Comparison of ENCODE assay signal across 21 cellular contexts in the genomic region with DNA sequence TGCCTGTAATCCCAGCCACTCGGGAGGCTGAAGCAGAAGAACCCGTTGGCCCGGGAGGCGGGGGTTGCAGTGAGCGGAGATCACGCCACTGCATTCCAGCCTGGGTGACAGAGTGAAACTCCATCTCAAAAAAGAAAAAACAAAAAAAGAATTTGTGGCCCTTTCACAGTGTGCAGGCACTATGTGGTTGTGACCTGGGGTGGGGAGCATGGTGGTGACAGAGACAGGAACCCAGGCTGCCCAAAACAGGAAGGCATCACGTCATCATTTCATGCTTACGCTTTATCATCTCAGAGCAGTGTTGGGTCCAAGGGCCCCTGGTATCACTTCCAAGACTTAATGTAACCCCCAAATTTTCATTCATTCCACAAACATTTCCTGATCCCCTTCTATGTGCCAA.
DNase-seq lines count a peak whose midpoint lies in the region; ATAC-seq and TF ChIP-seq lines count a peak whose summit lies in the region.
"Had no signal": no experiment of that assay in that cellular context is flagged by ENCODE, and none has a peak within 500 bp of the region (broad histone marks: within the 10 kb centered on the region; RNA-seq: fewer than 3 reads in every experiment).

No MANE protein-coding gene starts in this region.

- H3K4me1 ChIP-seq in upper lobe of right lung: no peaks in the 10 kb centered on the region
- H3K4me1 ChIP-seq: upper lobe of left lung had no signal

- no peaks in the 10 kb centered on the region for H3K36me3 Mint-ChIP-seq in activated T-cell treated with anti-CD3 and anti-CD28 coated beads, Interleukin-2, amount 50 U/mL, for 4 hours (ENCODE audit: insufficient read depth)
- H3K36me3 Mint-ChIP-seq in T-cell: no peaks in the 10 kb centered on the region
- no peaks in the 10 kb centered on the region for H3K36me3 Mint-ChIP-seq in activated naive CD8-positive, alpha-beta T cell treated with anti-CD3 and anti-CD28 coated beads for 36 hours
- H3K36me3 Mint-ChIP-seq: activated naive CD4-positive, alpha-beta T cell treated with anti-CD3 and anti-CD28 coated beads, Interleukin-2, amount 50 U/mL, for 24 hours; brain; mesothelial cell of epicardium had no signal

- peaks cover 2% of the 10 kb centered on the region for H3K27me3 Mint-ChIP-seq in activated T-cell treated with anti-CD3 and anti-CD28 coated beads, Interleukin-2, amount 50 U/mL, for 4 hours (ENCODE audit: low read depth)
- H3K27me3 Mint-ChIP-seq in T-cell: peaks cover 1 to 4% of the 10 kb centered on the region in 2 donors
- no peaks in the 10 kb centered on the region for H3K27me3 Mint-ChIP-seq in activated naive CD8-positive, alpha-beta T cell treated with anti-CD3 and anti-CD28 coated beads for 36 hours

- H3K27ac ChIP-seq in upper lobe of right lung: no peak overlapping the region
- H3K27ac ChIP-seq: GM23248, upper lobe of left lung had no signal

- no peak for TF ChIP-seq CTCF in upper lobe of right lung (IDR thresholded peaks at IDR 0.05)

- peak; percentile 43 to 46 for ATAC-seq in activated T-cell treated with anti-CD3 and anti-CD28 coated beads, Interleukin-2, amount 50 U/mL, for 4 hours
- ATAC-seq in T-cell (replicated peaks in 1 of 4) (peak; percentile 74 to 82 (median 81)), upper lobe of right lung (no peak)
- ATAC-seq: left cardiac atrium had no signal

- no peaks in the 10 kb centered on the region for H3K27me3 ChIP-seq in upper lobe of right lung
- H3K27me3 ChIP-seq: upper lobe of left lung had no signal

- no peaks in the 10 kb centered on the region for H3K9me3 ChIP-seq in upper lobe of right lung

- peaks cover 7% of the 10 kb centered on the region for H3K9me3 Mint-ChIP-seq in activated T-cell treated with anti-CD3 and anti-CD28 coated beads, Interleukin-2, amount 50 U/mL, for 4 hours
- peaks cover 0 to 3% (median 3%) of the 10 kb centered on the region in 3 donors for H3K9me3 Mint-ChIP-seq in T-cell
- H3K9me3 Mint-ChIP-seq in activated naive CD8-positive, alpha-beta T cell treated with anti-CD3 and anti-CD28 coated beads for 36 hours: no peaks in the 10 kb centered on the region
- H3K9me3 Mint-ChIP-seq: activated naive CD4-positive, alpha-beta T cell treated with anti-CD3 and anti-CD28 coated beads, Interleukin-2, amount 50 U/mL, for 24 hours; dendritic cell treated with granulocyte-macrophage colony-stimulating factor and Interleukin-4, amounts not matched to agents 40 ng/mL and 50 ng/mL, for 4 days had no signal

- H3K4me1 Mint-ChIP-seq in activated T-cell treated with anti-CD3 and anti-CD28 coated beads, Interleukin-2, amount 50 U/mL, for 4 hours (ENCODE audit: low read depth): peaks cover 12% of the 10 kb centered on the region
- H3K4me1 Mint-ChIP-seq in T-cell: peaks cover 0 to 20% (median 0%) of the 10 kb centered on the region in 3 donors
- no peaks in the 10 kb centered on the region for H3K4me1 Mint-ChIP-seq in activated naive CD8-positive, alpha-beta T cell treated with anti-CD3 and anti-CD28 coated beads for 36 hours
- H3K4me1 Mint-ChIP-seq: activated naive CD4-positive, alpha-beta T cell treated with anti-CD3 and anti-CD28 coated beads, Interleukin-2, amount 50 U/mL, for 24 hours; brain; mesothelial cell of epicardium had no signal

- POLR2A ChIA-PET in T-cell (lab: Charles Lee): interaction anchor here in 1 of 2 donors (1.0 kb wide), 1 partner anchor 9 kb away, joined by 4 read pairs; no protein-coding TSS in a partner anchor

- no peak overlapping the region for H3K4me3 ChIP-seq in upper lobe of right lung
- H3K4me3 ChIP-seq: GM23248, upper lobe of left lung had no signal

- H3K4me3 Mint-ChIP-seq in activated T-cell treated with anti-CD3 and anti-CD28 coated beads, Interleukin-2, amount 50 U/mL, for 4 hours: no peak overlapping the region
- peak overlapping the region in 1 of 3 donors; percentile 38 for H3K4me3 Mint-ChIP-seq in T-cell
- H3K4me3 Mint-ChIP-seq in activated naive CD8-positive, alpha-beta T cell treated with anti-CD3 and anti-CD28 coated beads for 36 hours: no peak overlapping the region
- H3K4me3 Mint-ChIP-seq: activated naive CD4-positive, alpha-beta T cell treated with anti-CD3 and anti-CD28 coated beads, Interleukin-2, amount 50 U/mL, for 24 hours; brain; dendritic cell treated with granulocyte-macrophage colony-stimulating factor and Interleukin-4, amounts not matched to agents 40 ng/mL and 50 ng/mL, for 4 days; mesothelial cell of epicardium had no signal

- intact Hi-C loops in upper lobe of right lung (cut with DNase I): no loop called here

- H3K27ac Mint-ChIP-seq in T-cell: peak overlapping the region; percentile 69 to 91
- peak overlapping the region; percentile 61 for H3K27ac Mint-ChIP-seq in activated naive CD8-positive, alpha-beta T cell treated with anti-CD3 and anti-CD28 coated beads for 36 hours
- H3K27ac Mint-ChIP-seq: activated naive CD4-positive, alpha-beta T cell treated with anti-CD3 and anti-CD28 coated beads, Interleukin-2, amount 50 U/mL, for 24 hours; brain; dendritic cell treated with granulocyte-macrophage colony-stimulating factor and Interleukin-4, amounts not matched to agents 40 ng/mL and 50 ng/mL, for 4 days; mesothelial cell of epicardium had no signal

- CTCF ChIA-PET in T-cell (lab: Charles Lee): no interaction called here

- no peak for DNase-seq in activated T-cell treated with anti-CD3 and anti-CD28 coated beads, Interleukin-2, amount 50 U/mL, for 4 hours
- no peak for DNase-seq in activated T-cell treated with anti-CD3 and anti-CD28 coated beads, Interleukin-2, amount 50 U/mL, for 1 hour
- DNase-seq in T-cell (peak in 29 of 34 experiments; percentile 9 to 64 (median 34)), upper lobe of right lung (no peak), NCI-H524 treated with DMSO at 0.1 percent for 48 hours (lab: John Stamatoyannopoulos, UW) (no peak)
- no peak for DNase-seq in activated naive CD8-positive, alpha-beta T cell treated with anti-CD3 and anti-CD28 coated beads for 36 hours
- DNase-seq in stimulated activated CD8-positive, alpha-beta memory T cell treated with anti-CD3 and anti-CD28 coated beads, Interleukin-15, amount 100 ng/mL, for 1 hour (ENCODE audit: low read depth): peak; percentile 6
- DNase-seq in effector CD4-positive, alpha-beta T cell: no peak
- DNase-seq: DMS79, GM23248, left cardiac atrium, NCI-H1092 treated with DMSO at 0.1 percent for 48 hours, NCI-H2107, NCI-H69, SIG-M5, T-helper 9 cell, upper lobe of left lung had no signal

- no peaks in the 10 kb centered on the region for H3K36me3 ChIP-seq in upper lobe of right lung
- H3K36me3 ChIP-seq: upper lobe of left lung had no signal

Comparison
In these comparisons a context has a peak if more than half of its experiments do, and no peak if none do; other contexts are left out.
1. DNase-seq: peak in T-cell (29 of 34) and stimulated activated CD8-positive, alpha-beta memory T cell treated with anti-CD3 and anti-CD28 coated beads, Interleukin-15, amount 100 ng/mL, for 1 hour (single experiment); none in activated T-cell treated with anti-CD3 and anti-CD28 coated beads, Interleukin-2, amount 50 U/mL, for 4 hours (single experiment), activated T-cell treated with anti-CD3 and anti-CD28 coated beads, Interleukin-2, amount 50 U/mL, for 1 hour (single experiment), activated naive CD8-positive, alpha-beta T cell treated with anti-CD3 and anti-CD28 coated beads for 36 hours (single experiment), upper lobe of right lung (single experiment), NCI-H524 treated with DMSO at 0.1 percent for 48 hours (single experiment) and effector CD4-positive, alpha-beta T cell (single experiment).